14 cellular contexts compared by ENCODE assay signal in genomic region chr14:22334275-22334577, GRCh38.
A peak's percentile ranks its signal among the peaks of the same experiment; 100 is the strongest.
DNase-seq lines count a peak whose midpoint lies in the region; ATAC-seq, FAIRE-seq and TF ChIP-seq lines count a peak whose summit lies in the region.
"Had no signal": no experiment of that assay in that cellular context is flagged by ENCODE, and none has a peak within 500 bp of the region (broad histone marks: within the 10 kb centered on the region; RNA-seq: fewer than 3 reads in every experiment).

No MANE protein-coding gene starts in this region.

- H3K27me3 ChIP-seq in HUES64 (ENCODE audit: insufficient read depth, low read length) (no peaks in the 10 kb centered on the region), left ventricle myocardium inferior (ENCODE audit: low read depth) (no peaks in the 10 kb centered on the region)

- no peak overlapping the region for H3K9ac ChIP-seq in HUES64 (ENCODE audit: low read depth, low read length)
- H3K9ac ChIP-seq: GM23248 had no signal

- H3K27me3 Mint-ChIP-seq in brain (no peaks in the 10 kb centered on the region), nephron progenitor cell (ENCODE audit: low read depth, poor library complexity) (peaks cover 3% of the 10 kb centered on the region)
- H3K27me3 Mint-ChIP-seq: CD4-positive, alpha-beta T cell had no signal

- H3K4me1 Mint-ChIP-seq in brain (peaks cover 40% of the 10 kb centered on the region), nephron progenitor cell (peaks cover 81% of the 10 kb centered on the region)

- no peak for TF ChIP-seq EP300 in A549 (IDR thresholded peaks at IDR 0.05)

- no peak for FAIRE-seq in A549 (lab: Jason Lieb, UNC)
- FAIRE-seq: GM12891 had no signal

- H3K4me2 ChIP-seq in A549: peak overlapping the region; percentile 70

- 3% methylated on average over 4 of the region's 4 CpGs for WGBS in A549 (ENCODE audit: missing lambda C conversion rate)
- WGBS in HUES64: 45% methylated on average over 2 of the region's 4 CpGs

- H3K4me3 ChIP-seq in A549 (0 out of 3 replicates have a peak overlapping the region, but pooled peaks have one; percentile 7), HUES64 (ENCODE audit: low read length) (no peak overlapping the region), left ventricle myocardium inferior (no peak overlapping the region)
- H3K4me3 ChIP-seq: GM23248 had no signal

- TF ChIP-seq CTCF in A549 (IDR thresholded peaks at IDR 0.05): no peak
- TF ChIP-seq CTCF in brain (conservative IDR thresholded peaks at IDR 0.05): no peak
- TF ChIP-seq CTCF in nephron progenitor cell (IDR thresholded peaks at IDR 0.05): no peak
- no peak for TF ChIP-seq CTCF in left ventricle myocardium inferior (IDR thresholded peaks at IDR 0.05; ENCODE audit: borderline replicate concordance)

- peak overlapping the region in 1 of 5 experiments; percentile 63 for H3K4me3 Mint-ChIP-seq in brain
- H3K4me3 Mint-ChIP-seq in nephron progenitor cell: peak overlapping the region; percentile 50
- H3K4me3 Mint-ChIP-seq: CD4-positive, alpha-beta T cell had no signal

- H3K4me1 ChIP-seq in A549: peaks cover 30% of the 10 kb centered on the region
- peaks cover 32% of the 10 kb centered on the region for H3K4me1 ChIP-seq in HUES64 (ENCODE audit: insufficient read depth, low read length)
- peaks cover 20% of the 10 kb centered on the region for H3K4me1 ChIP-seq in left ventricle myocardium inferior

- H3K27ac ChIP-seq in A549 (peak overlapping the region; percentile 15 to 75; a peak in 3 of 6 replicates), HUES64 (ENCODE audit: low read depth, low read length) (peak overlapping the region; percentile 77; the same call in 1 of the 2 replicates), left ventricle myocardium inferior (replicated peaks) (no peak overlapping the region)
- H3K27ac ChIP-seq: GM23248 had no signal

- ATAC-seq in A549: no peak
- ATAC-seq in GM19035 (IDR thresholded peaks at IDR 0.05; ENCODE audit: unreplicated experiment): no peak
- no peak for ATAC-seq in HG03565 (IDR thresholded peaks at IDR 0.05; ENCODE audit: unreplicated experiment)

- no peak for TF ChIP-seq RAD21 in A549 (conservative IDR thresholded peaks at IDR 0.05 in 1 of 2, IDR thresholded peaks at IDR 0.05 in 1 of 2)

- peak overlapping the region in 3 of 5 experiments; percentile 58 to 89 (median 84) for H3K27ac Mint-ChIP-seq in brain
- H3K27ac Mint-ChIP-seq in nephron progenitor cell: peak overlapping the region; percentile 71
- H3K27ac Mint-ChIP-seq: CD4-positive, alpha-beta T cell had no signal

- intact Hi-C loops in left ventricle myocardium inferior (cut with micrococcal nuclease): no loop called here

- H3K9me3 Mint-ChIP-seq in brain (peaks cover 4 to 8% (median 7%) of the 10 kb centered on the region in 5 experiments), nephron progenitor cell (peaks cover 14% of the 10 kb centered on the region)
- H3K9me3 Mint-ChIP-seq: CD4-positive, alpha-beta T cell had no signal

- TF ChIP-seq POLR2A in A549 (IDR thresholded peaks at IDR 0.05; ENCODE audit: low read length): no peak

- H3K36me3 Mint-ChIP-seq in brain (no peaks in the 10 kb centered on the region), nephron progenitor cell (ENCODE audit: low read depth) (peaks cover 5% of the 10 kb centered on the region)

- CTCF ChIA-PET in A549 (lab: Yijun Ruan, JAX): interaction anchor here (1.1 to 2.5 kb wide), 7 partner anchors 9 to 139 kb away, joined by 3 to 9 read pairs (median 3); no protein-coding TSS in a partner anchor

- H3K9me3 ChIP-seq in A549 (peaks cover 11% of the 10 kb centered on the region), HUES64 (ENCODE audit: insufficient read depth, low read depth, low read length) (peaks cover 16% of the 10 kb centered on the region), left ventricle myocardium inferior (replicated peaks) (peaks cover 8% of the 10 kb centered on the region)

- no peak for DNase-seq in A549 (ENCODE audit: low read depth in 1 of 2, low spot score in 1 of 2)
- no peak for DNase-seq in nephron progenitor cell
- no peak for DNase-seq in left ventricle myocardium inferior
- DNase-seq in activated CD4-positive, alpha-beta T cell treated with anti-CD3 and anti-CD28 coated beads, Interleukin-2, amount 50 U/mL, for 1 hour: no peak
- DNase-seq: CD4-positive, alpha-beta T cell; DMS79; Karpas-422; NCI-H524 treated with DMSO at 0.1 percent for 48 hours had no signal

- POLR2A ChIA-PET in A549 (lab: Yijun Ruan, JAX): no interaction called here

- H3K36me3 ChIP-seq in HUES64 (ENCODE audit: insufficient read depth, low read length) (no peaks in the 10 kb centered on the region), left ventricle myocardium inferior (no peaks in the 10 kb centered on the region)

TF ChIP-seq in A549, 52 proteins besides CTCF, POLR2A, EP300 and RAD21:
- TF ChIP-seq SMC3 (IDR thresholded peaks at IDR 0.05): no peak
- no peak; the same call in 1 of the 2 replicates for TF ChIP-seq JUNB (IDR thresholded peaks at IDR 0.05)
- TF ChIP-seq USF2 (IDR thresholded peaks at IDR 0.05): no peak
- no peak for TF ChIP-seq RCOR1 (IDR thresholded peaks at IDR 0.05; ENCODE audit: low read depth, low read length)
- TF ChIP-seq FOSL2 (IDR thresholded peaks at IDR 0.05): no peak
- no peak for TF ChIP-seq FOSL2 (CRISPR knock-in tag; IDR thresholded peaks at IDR 0.05)
- no peak for TF ChIP-seq CEBPB (IDR thresholded peaks at IDR 0.05)
- no peak for TF ChIP-seq HES2 (IDR thresholded peaks at IDR 0.05)
- TF ChIP-seq TFCP2L1 (CRISPR knock-in tag; IDR thresholded peaks at IDR 0.05): no peak
- TF ChIP-seq HOXB13 (CRISPR knock-in tag; IDR thresholded peaks at IDR 0.05; ENCODE audit: low read depth): no peak
- TF ChIP-seq MAZ (IDR thresholded peaks at IDR 0.05; ENCODE audit: borderline replicate concordance, low read depth, low read length): no peak
- no peak for TF ChIP-seq TP53 (CRISPR knock-in tag; IDR thresholded peaks at IDR 0.05)
- TF ChIP-seq HMGXB4 (CRISPR knock-in tag; IDR thresholded peaks at IDR 0.05; ENCODE audit: borderline replicate concordance): no peak
- TF ChIP-seq CBX2 (IDR thresholded peaks at IDR 0.05; ENCODE audit: borderline replicate concordance, low read depth): no peak
- no peak for TF ChIP-seq BHLHE40 (IDR thresholded peaks at IDR 0.05; ENCODE audit: low read depth, low read length)
- no peak; the same call in 1 of the 2 replicates for TF ChIP-seq CHD4 (IDR thresholded peaks at IDR 0.05; ENCODE audit: borderline replicate concordance)
- no peak for TF ChIP-seq ATOH8 (CRISPR knock-in tag; IDR thresholded peaks at IDR 0.05; ENCODE audit: low read depth)
- TF ChIP-seq NFE2L2 (conservative IDR thresholded peaks at IDR 0.05; ENCODE audit: low read length): no peak
- no peak for TF ChIP-seq ZFP36 (IDR thresholded peaks at IDR 0.05; ENCODE audit: borderline replicate concordance, partially characterized antibody)
